16 cellular contexts compared by ENCODE assay signal in the genomic region with DNA sequence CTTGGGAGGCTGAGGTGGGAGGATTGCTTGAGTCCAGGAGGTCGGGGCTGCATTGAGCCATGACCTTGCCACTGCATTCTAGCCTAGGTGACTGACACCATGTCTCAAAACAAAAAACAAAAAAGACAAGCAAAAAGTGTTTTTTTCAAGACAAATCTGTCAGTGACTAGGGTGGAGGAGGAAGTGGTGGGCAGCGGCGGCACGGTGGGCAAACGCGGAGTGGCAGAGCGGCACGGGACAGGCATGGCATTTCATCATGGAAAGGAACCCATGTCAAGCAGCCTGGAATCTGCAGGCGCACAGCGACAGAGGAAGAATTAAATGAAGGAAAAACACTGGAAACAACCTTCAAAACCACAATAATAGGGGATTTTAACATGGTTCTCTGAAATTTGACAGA. TPM values are rescaled to one million over a fixed set of nuclear protein-coding genes. Genes with fewer than 3 reads are reported as not detected.
DNase-seq lines count a peak whose midpoint lies in the region; ATAC-seq, FAIRE-seq and TF ChIP-seq lines count a peak whose summit lies in the region.
"Had no signal": no experiment of that assay in that cellular context is flagged by ENCODE, and none has a peak within 500 bp of the region (broad histone marks: within the 10 kb centered on the region; RNA-seq: fewer than 3 reads in every experiment).

No MANE protein-coding gene starts in this region.

- H2BK15ac ChIP-seq in mesenchymal stem cell (ENCODE audit: low read depth, poor library complexity, severe bottlenecking) = no peak overlapping the region

- no peak for TF ChIP-seq CTCF in activated CD8-positive, alpha-beta T cell treated with anti-CD3 and anti-CD28 coated beads for 36 hours (IDR thresholded peaks at IDR 0.05)
- no peak for TF ChIP-seq CTCF in Panc1 (IDR thresholded peaks at IDR 0.05)
- no peak for TF ChIP-seq CTCF in endothelial cell (IDR thresholded peaks at IDR 0.05; ENCODE audit: unreplicated experiment)
- TF ChIP-seq CTCF in body of pancreas (IDR thresholded peaks at IDR 0.05) = no peak

- H4K91ac ChIP-seq in mesenchymal stem cell (ENCODE audit: low read length) = no peak overlapping the region

- H3K27me3 ChIP-seq in Panc1 (ENCODE audit: control insufficient read depth, insufficient read depth, low read length) = no peaks in the 10 kb centered on the region
- no peaks in the 10 kb centered on the region for H3K27me3 ChIP-seq in body of pancreas
- H3K27me3 ChIP-seq in mesenchymal stem cell (ENCODE audit: control insufficient read depth in 1 of 2, insufficient read depth in 1 of 2, low read length in 2 of 2) = no peaks in the 10 kb centered on the region

- intact Hi-C loops in activated CD8-positive, alpha-beta T cell treated with anti-CD3 and anti-CD28 coated beads for 36 hours (cut with micrococcal nuclease) = no loop called here
- intact Hi-C loops in Panc1 (cut with micrococcal nuclease; ENCODE audit: unreplicated experiment) = no loop called here
- intact Hi-C loops in body of pancreas (cut with DNase I) = no loop called here

- H2AFZ ChIP-seq in mesenchymal stem cell (ENCODE audit: low read depth, low read length) = no peak overlapping the region
- H2AFZ ChIP-seq: GM23338 had no signal

- no peak overlapping the region for H4K8ac ChIP-seq in mesenchymal stem cell (ENCODE audit: low read length)

- H2AK5ac ChIP-seq in mesenchymal stem cell (ENCODE audit: low read length, severe bottlenecking) = no peak overlapping the region

- POLR2A ChIA-PET in activated CD8-positive, alpha-beta T cell treated with anti-CD3 and anti-CD28 coated beads, Interleukin-2, amount 10 ng/mL, durations not matched to agents 7 days and 5 days (lab: Charles Lee) = no interaction called here
- POLR2A ChIA-PET in activated CD8-positive, alpha-beta T cell treated with anti-CD3 and anti-CD28 coated beads for 36 hours (lab: Charles Lee) = no interaction called here
- POLR2A ChIA-PET in Panc1 (lab: Charles Lee) = no interaction called here

- H3K9me3 Mint-ChIP-seq in activated CD8-positive, alpha-beta T cell treated with anti-CD3 and anti-CD28 coated beads, Interleukin-2, amount 10 ng/mL, durations not matched to agents 7 days and 5 days (ENCODE audit: insufficient read depth) = no peaks in the 10 kb centered on the region
- H3K9me3 Mint-ChIP-seq in activated CD8-positive, alpha-beta T cell treated with anti-CD3 and anti-CD28 coated beads for 36 hours = no peaks in the 10 kb centered on the region
- H3K9me3 Mint-ChIP-seq in endothelial cell (ENCODE audit: unreplicated experiment) = no peaks in the 10 kb centered on the region
- H3K9me3 Mint-ChIP-seq: GM23338, IgD-negative memory B cell had no signal

- H3K27ac ChIP-seq in Panc1 (ENCODE audit: low read length) = no peak overlapping the region
- no peak overlapping the region for H3K27ac ChIP-seq in body of pancreas
- no peak overlapping the region for H3K27ac ChIP-seq in mesenchymal stem cell (ENCODE audit: low read length, poor library complexity, severe bottlenecking)
- H3K27ac ChIP-seq: 22Rv1, KMS-11 had no signal

- FAIRE-seq in GM19239 (lab: Jason Lieb, UNC) = no peak

- DNase-seq in activated CD8-positive, alpha-beta T cell treated with anti-CD3 and anti-CD28 coated beads, Interleukin-2, amount 10 ng/mL, durations not matched to agents 7 days and 5 days = no peak
- DNase-seq in activated CD8-positive, alpha-beta T cell treated with anti-CD3 and anti-CD28 coated beads for 36 hours = no peak
- DNase-seq in Panc1 (ENCODE audit: low read depth, low spot score) (no peak), endothelial cell (ENCODE audit: low spot score) (no peak), KG1 (lab: John Stamatoyannopoulos, UW) (no peak), body of pancreas (no peak), GM19239 (ENCODE audit: insufficient read length, low spot score) (no peak), mesenchymal stem cell (no peak)
- DNase-seq: COR-L47, DMS53, GF-D8, H7 had no signal

- H3K23ac ChIP-seq in mesenchymal stem cell (ENCODE audit: low read length in 2 of 2) = no peak overlapping the region

- H2BK12ac ChIP-seq in mesenchymal stem cell (ENCODE audit: low read length in 2 of 2) = no peak overlapping the region

- no peak for ATAC-seq in activated CD8-positive, alpha-beta T cell treated with anti-CD3 and anti-CD28 coated beads, Interleukin-2, amount 10 ng/mL, durations not matched to agents 7 days and 5 days
- no peak for ATAC-seq in activated CD8-positive, alpha-beta T cell treated with anti-CD3 and anti-CD28 coated beads for 36 hours
- ATAC-seq in Panc1 (no peak), body of pancreas (no peak)
- ATAC-seq: GM23338 had no signal

- 76 to 85% methylated on average over 10 of the region's 10 CpGs for WGBS in body of pancreas, 2 donors
- WGBS in mesenchymal stem cell = 89% methylated on average over 7 of the region's 10 CpGs

- CTCF ChIA-PET in activated CD8-positive, alpha-beta T cell treated with anti-CD3 and anti-CD28 coated beads, Interleukin-2, amount 10 ng/mL, durations not matched to agents 7 days and 5 days (lab: Charles Lee) = no interaction called here
- CTCF ChIA-PET in activated CD8-positive, alpha-beta T cell treated with anti-CD3 and anti-CD28 coated beads for 36 hours (lab: Charles Lee) = no interaction called here
- CTCF ChIA-PET in Panc1 (lab: Charles Lee) = no interaction called here

- H2BK120ac ChIP-seq in mesenchymal stem cell (ENCODE audit: low read depth, low read length) = no peak overlapping the region

- no peak overlapping the region for H3K4me2 ChIP-seq in mesenchymal stem cell (ENCODE audit: low read length, poor library complexity, severe bottlenecking)
- H3K4me2 ChIP-seq: GM23338, KMS-11 had no signal

- H3K14ac ChIP-seq in mesenchymal stem cell (ENCODE audit: low read length in 2 of 2) = no peak overlapping the region

- H2BK5ac ChIP-seq in mesenchymal stem cell (ENCODE audit: low read depth, low read length, poor library complexity, severe bottlenecking) = no peak overlapping the region

- H3K27me3 Mint-ChIP-seq in activated CD8-positive, alpha-beta T cell treated with anti-CD3 and anti-CD28 coated beads, Interleukin-2, amount 10 ng/mL, durations not matched to agents 7 days and 5 days (ENCODE audit: low read depth) = no peaks in the 10 kb centered on the region
- H3K27me3 Mint-ChIP-seq in activated CD8-positive, alpha-beta T cell treated with anti-CD3 and anti-CD28 coated beads for 36 hours = no peaks in the 10 kb centered on the region
- H3K27me3 Mint-ChIP-seq in endothelial cell (ENCODE audit: unreplicated experiment) = peaks cover 11% of the 10 kb centered on the region
- H3K27me3 Mint-ChIP-seq: IgD-negative memory B cell had no signal

- no peak overlapping the region for H3K4ac ChIP-seq in mesenchymal stem cell (ENCODE audit: low read depth in 1 of 2, low read length in 2 of 2)

- BruUV-seq in Panc1 (replicated peaks; lab: Mats Ljungman, UMichigan) = TSS peak; percentile 61

- H3K4me3 ChIP-seq in Panc1 (ENCODE audit: low read depth in 2 of 2, low read length in 2 of 2) (no peak overlapping the region), body of pancreas (no peak overlapping the region), mesenchymal stem cell (ENCODE audit: insufficient read depth in 1 of 2, low read depth in 1 of 2, low read length in 2 of 2) (no peak overlapping the region)
- H3K4me3 ChIP-seq: GM23338 had no signal

- H3K36me3 Mint-ChIP-seq in activated CD8-positive, alpha-beta T cell treated with anti-CD3 and anti-CD28 coated beads, Interleukin-2, amount 10 ng/mL, durations not matched to agents 7 days and 5 days (ENCODE audit: low read depth) = peaks cover 15% of the 10 kb centered on the region
- H3K36me3 Mint-ChIP-seq in activated CD8-positive, alpha-beta T cell treated with anti-CD3 and anti-CD28 coated beads for 36 hours (ENCODE audit: low read depth) = peaks cover 16% of the 10 kb centered on the region
- peaks cover 12% of the 10 kb centered on the region for H3K36me3 Mint-ChIP-seq in endothelial cell (ENCODE audit: low read depth, unreplicated experiment)

- H3K36me3 ChIP-seq in Panc1 (ENCODE audit: control insufficient read depth, insufficient read depth, low read length) (no peaks in the 10 kb centered on the region), body of pancreas (replicated peaks in 1 of 2; ENCODE audit: insufficient read depth in 1 of 2, low read depth in 2 of 2) (peaks cover 0 to 2% of the 10 kb centered on the region in 2 donors), mesenchymal stem cell (ENCODE audit: control insufficient read depth in 1 of 2, insufficient read depth in 2 of 2, low read depth in 1 of 2, low read length in 2 of 2) (peaks cover 12 to 23% of the 10 kb centered on the region in 2 experiments)

- H3K4me3 Mint-ChIP-seq in activated CD8-positive, alpha-beta T cell treated with anti-CD3 and anti-CD28 coated beads, Interleukin-2, amount 10 ng/mL, durations not matched to agents 7 days and 5 days = no peak overlapping the region
- no peak overlapping the region for H3K4me3 Mint-ChIP-seq in activated CD8-positive, alpha-beta T cell treated with anti-CD3 and anti-CD28 coated beads for 36 hours
- peak overlapping the region; percentile 47 for H3K4me3 Mint-ChIP-seq in endothelial cell (ENCODE audit: unreplicated experiment)
- H3K4me3 Mint-ChIP-seq: GM23338 had no signal

- H3K79me1 ChIP-seq in mesenchymal stem cell (replicated peaks; ENCODE audit: low read length, poor library complexity, severe bottlenecking) = peaks cover 35% of the 10 kb centered on the region

- H3K4me1 ChIP-seq in Panc1 (ENCODE audit: control insufficient read depth, insufficient read depth, low read length) = no peaks in the 10 kb centered on the region
- H3K4me1 ChIP-seq in body of pancreas = peaks cover 7% of the 10 kb centered on the region
- H3K4me1 ChIP-seq in mesenchymal stem cell (ENCODE audit: control insufficient read depth, insufficient read depth, low read depth, low read length) = peaks cover 11% of the 10 kb centered on the region

- TF ChIP-seq POLR2A in body of pancreas (IDR thresholded peaks at IDR 0.05) = no peak

- no peaks in the 10 kb centered on the region for H3K9me3 ChIP-seq in Panc1 (ENCODE audit: control insufficient read depth, insufficient read depth, low read depth, low read length)
- H3K9me3 ChIP-seq in body of pancreas = no peaks in the 10 kb centered on the region
- no peaks in the 10 kb centered on the region for H3K9me3 ChIP-seq in mesenchymal stem cell (ENCODE audit: control insufficient read depth, low read length)

- H3K18ac ChIP-seq in mesenchymal stem cell (ENCODE audit: low read depth in 1 of 2, low read length in 2 of 2) = no peak overlapping the region

- peak overlapping the region; percentile 26 for H3K27ac Mint-ChIP-seq in activated CD8-positive, alpha-beta T cell treated with anti-CD3 and anti-CD28 coated beads, Interleukin-2, amount 10 ng/mL, durations not matched to agents 7 days and 5 days
- H3K27ac Mint-ChIP-seq in activated CD8-positive, alpha-beta T cell treated with anti-CD3 and anti-CD28 coated beads for 36 hours = no peak overlapping the region
- no peak overlapping the region for H3K27ac Mint-ChIP-seq in endothelial cell (ENCODE audit: unreplicated experiment)
- H3K27ac Mint-ChIP-seq: GM23338, IgD-negative memory B cell had no signal

- in situ Hi-C loops in Panc1 (cut with HindIII; ENCODE audit: low pct_unique_long_range_greater_than_20kb, low sequenced_read_pairs) = no loop called here

- H3K9ac ChIP-seq in mesenchymal stem cell (ENCODE audit: low read length) = no peak overlapping the region
- H3K9ac ChIP-seq: KMS-11 had no signal

- H3K4me1 Mint-ChIP-seq in activated CD8-positive, alpha-beta T cell treated with anti-CD3 and anti-CD28 coated beads, Interleukin-2, amount 10 ng/mL, durations not matched to agents 7 days and 5 days (ENCODE audit: low read depth) = peaks cover 26% of the 10 kb centered on the region
- H3K4me1 Mint-ChIP-seq in activated CD8-positive, alpha-beta T cell treated with anti-CD3 and anti-CD28 coated beads for 36 hours (ENCODE audit: low read depth) = peaks cover 26% of the 10 kb centered on the region
- H3K4me1 Mint-ChIP-seq in endothelial cell (ENCODE audit: unreplicated experiment) = peaks cover 10% of the 10 kb centered on the region
- H3K4me1 Mint-ChIP-seq: GM23338 had no signal

RNA-seq across cellular contexts. Expression of a gene that starts 4.0 kb away (rescaled TPM):
- total RNA-seq in activated CD8-positive, alpha-beta T cell treated with anti-CD3 and anti-CD28 coated beads, Interleukin-2, amount 10 ng/mL, durations not matched to agents 7 days and 5 days = 10 to 100 TPM; 53.7 to 59.8 TPM
- total RNA-seq in activated CD8-positive, alpha-beta T cell treated with anti-CD3 and anti-CD28 coated beads for 36 hours = 10 to 100 TPM; 24.7 to 26.7 TPM
- total RNA-seq in Panc1 (2021; ENCODE audit: unreplicated experiment) = 0.26 TPM
- not detected for polyA plus RNA-seq in Panc1 (2012; ENCODE audit: insufficient read length)
- 45.1 TPM for total RNA-seq in endothelial cell (ENCODE audit: unreplicated experiment)
- 10 to 100 TPM; 13.0 to 22.4 TPM for total RNA-seq in body of pancreas
- 21.9 TPM for polyA plus RNA-seq in mesenchymal stem cell (2013, experiment 1 of 2)
- polyA plus RNA-seq in mesenchymal stem cell (2013, experiment 2 of 2) = 23.4 TPM

RNA-seq across cellular contexts. Expression of a gene that starts 56.5 kb away (rescaled TPM):
- 10 to 100 TPM; 42.1 to 44.7 TPM for total RNA-seq in activated CD8-positive, alpha-beta T cell treated with anti-CD3 and anti-CD28 coated beads, Interleukin-2, amount 10 ng/mL, durations not matched to agents 7 days and 5 days
- 10 to 100 TPM; 25.3 to 26.6 TPM for total RNA-seq in activated CD8-positive, alpha-beta T cell treated with anti-CD3 and anti-CD28 coated beads for 36 hours
- total RNA-seq in Panc1 (2021; ENCODE audit: unreplicated experiment) (25.0 TPM), endothelial cell (ENCODE audit: unreplicated experiment) (40.9 TPM), body of pancreas (10 to 100 TPM; 54.5 to 86.7 TPM)
- 23.6 TPM for polyA plus RNA-seq in Panc1 (2012; ENCODE audit: insufficient read length)
- polyA plus RNA-seq in mesenchymal stem cell (2013, experiment 1 of 2) = 11.5 TPM
- polyA plus RNA-seq in mesenchymal stem cell (2013, experiment 2 of 2) = 11.0 TPM

Comparison
In these comparisons a context has a peak if more than half of its experiments do, and no peak if none do; other contexts are left out.
1. RNA of a gene that starts 4.0 kb away (total RNA-seq): 53.7 to 59.8 TPM in activated CD8-positive, alpha-beta T cell treated with anti-CD3 and anti-CD28 coated beads, Interleukin-2, amount 10 ng/mL, durations not matched to agents 7 days and 5 days, 45.1 TPM in endothelial cell (single experiment), 24.7 to 26.7 TPM in activated CD8-positive, alpha-beta T cell treated with anti-CD3 and anti-CD28 coated beads for 36 hours and 13.0 to 22.4 TPM in body of pancreas; 0.26 TPM in Panc1 (single experiment); every median in the first group is over 10 times any median in the second.